8 cellular contexts compared by ENCODE assay signal in the genomic region with DNA sequence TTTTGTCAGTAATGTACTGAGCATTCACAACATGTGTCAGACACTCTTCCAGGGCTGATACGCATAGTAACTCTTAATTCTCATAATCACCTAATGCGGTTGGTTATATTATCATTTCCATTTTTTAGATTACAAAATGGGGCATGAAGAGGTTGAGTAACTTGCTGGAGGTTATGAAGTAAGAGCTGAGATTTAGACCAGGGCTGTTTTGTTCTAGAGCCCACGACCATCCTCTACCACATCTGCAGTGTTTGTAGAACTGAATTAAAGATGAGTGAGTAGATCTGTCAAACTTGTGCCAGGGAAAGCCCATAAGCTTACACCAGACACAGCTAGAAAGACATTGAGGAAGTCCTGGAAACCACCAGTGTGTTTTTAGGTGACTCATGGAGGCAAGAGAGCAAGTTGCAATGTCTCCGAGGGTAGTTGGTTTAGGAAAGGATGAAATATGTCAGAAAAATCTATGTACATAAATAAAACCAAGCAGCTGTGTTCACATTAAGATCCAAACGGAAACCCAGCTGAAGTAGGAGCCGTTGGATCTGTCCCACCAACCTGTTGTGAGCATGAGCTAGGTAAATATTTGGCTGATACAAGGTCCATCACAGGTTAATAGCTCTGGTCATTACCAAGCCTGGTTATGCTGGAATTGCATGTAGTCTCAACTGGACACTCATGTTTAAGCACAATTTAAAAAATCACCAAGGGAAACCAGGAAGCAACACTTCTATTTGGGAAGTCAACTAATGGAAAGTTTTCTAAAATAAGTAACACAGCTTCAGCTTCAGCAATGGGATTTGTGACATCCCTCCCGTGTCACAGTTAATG. TPM values are rescaled to one million over a fixed set of nuclear protein-coding genes. Genes with fewer than 3 reads are reported as not detected.
DNase-seq lines count a peak whose midpoint lies in the region; ATAC-seq and TF ChIP-seq lines count a peak whose summit lies in the region.

No MANE protein-coding gene starts in this region.

- no peak overlapping the region for H3K27ac Mint-ChIP-seq in progenitor cell of endocrine pancreas

- peak; percentile 38 for DNase-seq in OCI-M1 (lab: John Stamatoyannopoulos, UW)
- DNase-seq in gastrocnemius medialis = no peak
- DNase-seq in progenitor cell of endocrine pancreas (ENCODE audit: low spot score, unreplicated experiment) = no peak
- no peak for DNase-seq in DMS114 treated with DMSO at 0.1 percent for 48 hours (lab: John Stamatoyannopoulos, UW; ENCODE audit: unreplicated experiment)
- DNase-seq in HuH-7 (ENCODE audit: low spot score) = no peak

- peak overlapping the region; percentile 27 to 63 (median 35) for H3K27ac ChIP-seq in gastrocnemius medialis

- no peaks in the 10 kb centered on the region for H3K36me3 ChIP-seq in gastrocnemius medialis

- H3K4me3 ChIP-seq in gastrocnemius medialis = no peak overlapping the region

- peaks cover 8% of the 10 kb centered on the region for H3K4me1 Mint-ChIP-seq in progenitor cell of endocrine pancreas (ENCODE audit: low read depth)

- peaks cover 10 to 17% of the 10 kb centered on the region in 2 donors for H3K4me1 ChIP-seq in gastrocnemius medialis

- intact Hi-C loops in gastrocnemius medialis (cut with DNase I; ENCODE audit: low total_unique reads) = no loop called here

- no peaks in the 10 kb centered on the region for H3K9me3 Mint-ChIP-seq in progenitor cell of endocrine pancreas (ENCODE audit: low read depth)

- in situ Hi-C loops in gastrocnemius medialis (cut with MboI; ENCODE audit: low sequenced_read_pairs in 4 of 4) = no loop called here

- H3K9me3 ChIP-seq in gastrocnemius medialis = no peaks in the 10 kb centered on the region

- peaks cover 7% of the 10 kb centered on the region for H3K27me3 Mint-ChIP-seq in progenitor cell of endocrine pancreas

- H3K4me3 Mint-ChIP-seq in progenitor cell of endocrine pancreas (ENCODE audit: low read depth) = no peak overlapping the region

- no peaks in the 10 kb centered on the region for H3K27me3 ChIP-seq in gastrocnemius medialis

- TF ChIP-seq POLR2A in gastrocnemius medialis (IDR thresholded peaks at IDR 0.05) = no peak

- ATAC-seq in GM19463 (IDR thresholded peaks at IDR 0.05; ENCODE audit: unreplicated experiment) = peak; percentile 80
- peak; percentile 84 for ATAC-seq in esophagus mucosa
- ATAC-seq in gastrocnemius medialis = no peak
- ATAC-seq in GM21723 (IDR thresholded peaks at IDR 0.05; ENCODE audit: unreplicated experiment) = no peak

- no peaks in the 10 kb centered on the region for H3K36me3 Mint-ChIP-seq in progenitor cell of endocrine pancreas (ENCODE audit: insufficient read depth)

- no peak for TF ChIP-seq CTCF in gastrocnemius medialis (IDR thresholded peaks at IDR 0.05 in 4 of 5, conservative IDR thresholded peaks at IDR 0.05 in 1 of 5)
- no peak for TF ChIP-seq CTCF in progenitor cell of endocrine pancreas (IDR thresholded peaks at IDR 0.05; ENCODE audit: unreplicated experiment)

RNA-seq across cellular contexts. Expression of a gene that starts 49.9 kb away (rescaled TPM):
- 62.9 TPM for total RNA-seq in esophagus mucosa
- total RNA-seq in gastrocnemius medialis = 10 to 100 TPM in 3 of 4 donors, 1 to 10 TPM in 1; 8.8 to 18.8 (median 14.5) TPM
- 76.0 and 81.0 TPM in 2 replicates for total RNA-seq in progenitor cell of endocrine pancreas

Comparison
In these comparisons a context has a peak if more than half of its experiments do, and no peak if none do; other contexts are left out.
1. ATAC-seq: peak in GM19463 (single experiment) and esophagus mucosa (single experiment); none in gastrocnemius medialis (0 of 2) and GM21723 (single experiment).